ENCODE assay signal across 1 cellular context in the genomic region with DNA sequence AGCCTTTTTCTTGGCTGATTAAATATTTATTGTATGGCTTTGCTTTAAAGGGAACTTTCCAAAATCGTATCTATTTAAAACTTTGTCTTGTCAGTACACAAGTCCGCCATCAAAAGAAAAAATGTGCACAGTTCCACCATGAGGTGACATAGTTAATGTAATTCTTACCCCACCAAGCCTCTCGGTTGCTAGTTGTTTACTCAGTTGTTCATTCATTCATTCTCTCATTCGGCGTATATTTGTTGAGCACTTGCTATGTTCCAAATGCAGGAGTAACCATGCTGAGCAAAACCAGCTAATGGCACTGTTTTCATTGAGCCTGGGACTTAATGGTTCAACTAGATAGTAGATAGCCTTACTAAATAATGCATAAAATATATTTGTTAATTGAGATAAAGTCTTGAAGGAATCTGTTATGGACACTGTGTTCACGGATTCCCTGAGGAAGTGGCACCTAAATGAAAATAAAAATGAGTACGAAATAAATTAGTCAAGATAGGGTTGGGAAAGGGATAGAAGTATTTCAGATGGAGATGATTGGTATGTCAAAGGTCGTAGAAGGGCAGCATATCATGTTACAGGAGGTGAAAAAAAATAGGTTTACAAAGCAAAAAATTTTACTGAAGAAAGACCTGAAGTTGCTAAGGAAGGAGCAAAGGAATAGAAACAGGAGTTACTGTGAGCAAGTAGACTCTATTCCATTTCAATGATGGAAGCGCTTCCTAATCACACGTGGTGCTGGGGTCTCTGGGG.
TF ChIP-seq lines count a peak whose summit lies in the region.

No MANE protein-coding gene starts in this region.

TF ChIP-seq in IMR-90, 13 proteins besides CTCF, POLR2A, EP300 and RAD21 (continued from another document):
- TF ChIP-seq RCOR1 (IDR thresholded peaks at IDR 0.05; ENCODE audit: insufficient replicate concordance, low read length) (no peak), BHLHE40 (IDR thresholded peaks at IDR 0.05; ENCODE audit: low read depth, low read length) (no peak), FOS (IDR thresholded peaks at IDR 0.05; ENCODE audit: low read depth, low read length) (no peak), CEBPB (IDR thresholded peaks at IDR 0.05; ENCODE audit: low read depth, low read length) (no peak), MAZ (IDR thresholded peaks at IDR 0.05; ENCODE audit: borderline replicate concordance, low read depth, low read length) (no peak)
- TF ChIP-seq, protein P1, sequence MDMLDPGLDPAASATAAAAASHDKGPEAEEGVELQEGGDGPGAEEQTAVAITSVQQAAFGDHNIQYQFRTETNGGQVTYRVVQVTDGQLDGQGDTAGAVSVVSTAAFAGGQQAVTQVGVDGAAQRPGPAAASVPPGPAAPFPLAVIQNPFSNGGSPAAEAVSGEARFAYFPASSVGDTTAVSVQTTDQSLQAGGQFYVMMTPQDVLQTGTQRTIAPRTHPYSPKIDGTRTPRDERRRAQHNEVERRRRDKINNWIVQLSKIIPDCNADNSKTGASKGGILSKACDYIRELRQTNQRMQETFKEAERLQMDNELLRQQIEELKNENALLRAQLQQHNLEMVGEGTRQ (IDR thresholded peaks at IDR 0.05; ENCODE audit: low read depth, low read length), result no peak
- TF ChIP-seq, protein P2, sequence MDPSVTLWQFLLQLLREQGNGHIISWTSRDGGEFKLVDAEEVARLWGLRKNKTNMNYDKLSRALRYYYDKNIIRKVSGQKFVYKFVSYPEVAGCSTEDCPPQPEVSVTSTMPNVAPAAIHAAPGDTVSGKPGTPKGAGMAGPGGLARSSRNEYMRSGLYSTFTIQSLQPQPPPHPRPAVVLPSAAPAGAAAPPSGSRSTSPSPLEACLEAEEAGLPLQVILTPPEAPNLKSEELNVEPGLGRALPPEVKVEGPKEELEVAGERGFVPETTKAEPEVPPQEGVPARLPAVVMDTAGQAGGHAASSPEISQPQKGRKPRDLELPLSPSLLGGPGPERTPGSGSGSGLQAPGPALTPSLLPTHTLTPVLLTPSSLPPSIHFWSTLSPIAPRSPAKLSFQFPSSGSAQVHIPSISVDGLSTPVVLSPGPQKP (IDR thresholded peaks at IDR 0.05; ENCODE audit: borderline replicate concordance, low read depth, low read length), result no peak
